In genomic region chr21:28979092-28979491, GRCh38 we compare ENCODE assay signal across 19 cellular contexts. TPM values are rescaled to one million over a fixed set of nuclear protein-coding genes. Genes with fewer than 3 reads are reported as not detected.
DNase-seq lines count a peak whose midpoint lies in the region; ATAC-seq, FAIRE-seq and TF ChIP-seq lines count a peak whose summit lies in the region.
"Had no signal": no experiment of that assay in that cellular context is flagged by ENCODE, and none has a peak within 500 bp of the region (broad histone marks: within the 10 kb centered on the region; RNA-seq: fewer than 3 reads in every experiment).

No MANE protein-coding gene starts in this region.

- H3K27ac ChIP-seq in HepG2 (ENCODE audit: extremely low read length, insufficient read depth, low read length) (no peak overlapping the region), right lobe of liver (no peak overlapping the region), IMR-90 (ENCODE audit: insufficient read depth, low read length) (no peak overlapping the region)
- H3K27ac ChIP-seq: 22Rv1, BLaER1, GM23248 had no signal

- no peak overlapping the region for H2AFZ ChIP-seq in HepG2 (ENCODE audit: low read length)
- H2AFZ ChIP-seq in IMR-90 (replicated peaks; ENCODE audit: low read length, poor library complexity) = no peak overlapping the region
- H2AFZ ChIP-seq: GM23248 had no signal

- no peaks in the 10 kb centered on the region for H3K27me3 Mint-ChIP-seq in activated CD4-positive, alpha-beta T cell treated with anti-CD3 and anti-CD28 coated beads, Interleukin-2, amount 10 ng/mL, durations not matched to agents 24 days and 14 days
- H3K27me3 Mint-ChIP-seq: CD4-positive, alpha-beta memory T cell had no signal

- H2BK5ac ChIP-seq in IMR-90 (ENCODE audit: low read depth, low read length, poor library complexity, severe bottlenecking) = no peak overlapping the region

- TF ChIP-seq CTCF in HepG2 (CRISPR knock-in tag; IDR thresholded peaks at IDR 0.05) (no peak), right lobe of liver (IDR thresholded peaks at IDR 0.05) (no peak), IMR-90 (conservative IDR thresholded peaks at IDR 0.05; ENCODE audit: low read depth, low read length) (no peak)

- POLR2A ChIA-PET in HepG2 (lab: Yijun Ruan, JAX) (no interaction called here), IMR-90 (lab: Charles Lee; ENCODE audit: unreplicated experiment) (no interaction called here)

- H3K4me2 ChIP-seq in HepG2 (ENCODE audit: low read depth, low read length) (no peak overlapping the region), IMR-90 (ENCODE audit: low read depth, low read length) (no peak overlapping the region)
- H3K4me2 ChIP-seq: BLaER1 had no signal

- peaks cover 13 to 60% of the 10 kb centered on the region in 2 experiments for H3K36me3 ChIP-seq in HepG2 (replicated peaks in 1 of 2; ENCODE audit: control insufficient read depth in 1 of 2, insufficient read depth in 2 of 2, low read length in 2 of 2)
- peaks cover 0 to 67% (median 12%) of the 10 kb centered on the region in 4 donors for H3K36me3 ChIP-seq in right lobe of liver
- peaks cover 22% of the 10 kb centered on the region for H3K36me3 ChIP-seq in IMR-90 (ENCODE audit: control insufficient read depth, insufficient read depth, low read length)

- H4K5ac ChIP-seq in IMR-90 (ENCODE audit: low read depth, low read length) = no peak overlapping the region

- no peak overlapping the region for H3K56ac ChIP-seq in IMR-90 (ENCODE audit: extremely low read depth, insufficient read depth, low read length)

- H3K79me1 ChIP-seq in IMR-90 (ENCODE audit: low read depth in 1 of 2, low read length in 2 of 2) = peaks cover 4 to 23% of the 10 kb centered on the region in 2 experiments; a peak in 3 of 4 replicates

- no peaks in the 10 kb centered on the region for H3K79me2 ChIP-seq in HepG2 (ENCODE audit: insufficient read depth, low read length)

- H4K20me1 ChIP-seq in HepG2 (ENCODE audit: insufficient read depth, low read length) (no peaks in the 10 kb centered on the region), IMR-90 (ENCODE audit: insufficient read depth, low read length) (peaks cover 6% of the 10 kb centered on the region; the same call in 1 of the 2 replicates)
- H4K20me1 ChIP-seq: BLaER1 had no signal

- ATAC-seq in HepG2 (no peak), right lobe of liver (no peak), IMR-90 (ENCODE audit: low read depth) (no peak)
- ATAC-seq: GM12878 had no signal

- no peak overlapping the region for H3K27ac Mint-ChIP-seq in activated CD4-positive, alpha-beta T cell treated with anti-CD3 and anti-CD28 coated beads, Interleukin-2, amount 10 ng/mL, durations not matched to agents 24 days and 14 days
- H3K27ac Mint-ChIP-seq: CD14-positive monocyte, HFFc6 had no signal

- H3K36me3 Mint-ChIP-seq in activated CD4-positive, alpha-beta T cell treated with anti-CD3 and anti-CD28 coated beads, Interleukin-2, amount 10 ng/mL, durations not matched to agents 24 days and 14 days (ENCODE audit: low read depth) = peaks cover 51% of the 10 kb centered on the region

- BruUV-seq in HepG2 (replicated peaks; lab: Mats Ljungman, UMichigan) = no TSS peak
- BruUV-seq in IMR-90 (replicated peaks; lab: Mats Ljungman, UMichigan) = no TSS peak

- in situ Hi-C loops in HepG2 (cut with HindIII; ENCODE audit: extremely low pct_ligation_motif_present, low pct_unique_long_range_greater_than_20kb) (no loop called here), IMR-90 (cut with MboI; ENCODE audit: low sequenced_read_pairs) (no loop called here)

- no peaks in the 10 kb centered on the region for H3K4me1 ChIP-seq in HepG2 (ENCODE audit: insufficient read depth, low read length)
- H3K4me1 ChIP-seq in right lobe of liver = no peaks in the 10 kb centered on the region
- H3K4me1 ChIP-seq in IMR-90 (ENCODE audit: control insufficient read depth, insufficient read depth, low read length) = peaks cover 9% of the 10 kb centered on the region
- H3K4me1 ChIP-seq: BLaER1 had no signal

- peaks cover 3% of the 10 kb centered on the region for H3K9me1 ChIP-seq in IMR-90 (ENCODE audit: insufficient read depth, low read length)

- no peak overlapping the region for H2BK20ac ChIP-seq in IMR-90 (ENCODE audit: low read depth, low read length)

- peak; percentile 10 for DNase-seq in activated CD4-positive, alpha-beta T cell treated with anti-CD3 and anti-CD28 coated beads, Interleukin-2, amount 10 ng/mL, durations not matched to agents 24 days and 14 days
- no peak for DNase-seq in activated CD4-positive, alpha-beta T cell treated with anti-CD3 and anti-CD28 coated beads for 1 hour
- DNase-seq in HepG2 (ENCODE audit: low spot score) (no peak), right lobe of liver (no peak), IMR-90 (no peak), kidney glomerular epithelial cell (lab: John Stamatoyannopoulos, UW) (no peak), NCI-H2081 treated with DMSO at 0.1 percent for 48 hours (lab: John Stamatoyannopoulos, UW) (no peak)
- DNase-seq: CD4-positive, alpha-beta memory T cell; DMS 273 treated with DMSO at 0.1 percent for 48 hours; DMS53; DND-41; EL; GM23248; HCEC 1CT; HFFc6 had no signal

- H4K8ac ChIP-seq in IMR-90 (ENCODE audit: low read depth in 2 of 2, low read length in 2 of 2) = no peak overlapping the region

- no peak overlapping the region for H3K4me3 Mint-ChIP-seq in activated CD4-positive, alpha-beta T cell treated with anti-CD3 and anti-CD28 coated beads, Interleukin-2, amount 10 ng/mL, durations not matched to agents 24 days and 14 days
- H3K4me3 Mint-ChIP-seq: CD14-positive monocyte; CD4-positive, alpha-beta memory T cell; HFFc6 had no signal

- H3K9ac ChIP-seq in HepG2 (ENCODE audit: insufficient read depth, low read depth, low read length) (no peak overlapping the region), IMR-90 (ENCODE audit: low read depth, low read length) (no peak overlapping the region)
- H3K9ac ChIP-seq: BLaER1, GM23248 had no signal

- dilution Hi-C loops in IMR-90 (cut with HindIII; ENCODE audit: low sequenced_read_pairs, unreplicated experiment) = no loop called here

- H3K27me3 ChIP-seq in HepG2 (ENCODE audit: control insufficient read depth in 1 of 2, insufficient read depth in 2 of 2, low read length in 2 of 2) (no peaks in the 10 kb centered on the region; a peak in 1 of 5 replicates), right lobe of liver (no peaks in the 10 kb centered on the region), IMR-90 (ENCODE audit: control insufficient read depth, insufficient read depth, low read length) (no peaks in the 10 kb centered on the region)
- H3K27me3 ChIP-seq: BLaER1 had no signal

- H3K4me3 ChIP-seq in HepG2 (replicated peaks in 1 of 3; ENCODE audit: insufficient read depth in 1 of 3, low read depth in 2 of 3, low read length in 3 of 3) = no peak overlapping the region
- no peak overlapping the region for H3K4me3 ChIP-seq in right lobe of liver
- no peak overlapping the region for H3K4me3 ChIP-seq in IMR-90 (ENCODE audit: insufficient read depth, low read depth, low read length)
- H3K4me3 ChIP-seq: BLaER1, GM12878, GM23248 had no signal

- H3K14ac ChIP-seq in IMR-90 (replicated peaks; ENCODE audit: low read depth, low read length) = no peak overlapping the region

- no peak overlapping the region for H2AK9ac ChIP-seq in IMR-90 (replicated peaks; ENCODE audit: low read depth, low read length, poor library complexity)

- H3K9me3 Mint-ChIP-seq in activated CD4-positive, alpha-beta T cell treated with anti-CD3 and anti-CD28 coated beads, Interleukin-2, amount 10 ng/mL, durations not matched to agents 24 days and 14 days = no peaks in the 10 kb centered on the region
- H3K9me3 Mint-ChIP-seq: CD14-positive monocyte; CD4-positive, alpha-beta memory T cell; HFFc6 had no signal

- H3K4me1 Mint-ChIP-seq in activated CD4-positive, alpha-beta T cell treated with anti-CD3 and anti-CD28 coated beads, Interleukin-2, amount 10 ng/mL, durations not matched to agents 24 days and 14 days = peaks cover 10% of the 10 kb centered on the region
- H3K4me1 Mint-ChIP-seq: CD14-positive monocyte had no signal

- intact Hi-C loops in activated CD4-positive, alpha-beta T cell treated with anti-CD3 and anti-CD28 coated beads, Interleukin-2, amount 10 ng/mL, durations not matched to agents 24 days and 14 days (cut with micrococcal nuclease) = no loop called here
- intact Hi-C loops in HepG2 (cut with micrococcal nuclease; ENCODE audit: unreplicated experiment) = no loop called here
- intact Hi-C loops in right lobe of liver (cut with DNase I) = no loop called here
- intact Hi-C loops in IMR-90 (cut with micrococcal nuclease) = no loop called here

- H3K18ac ChIP-seq in IMR-90 (ENCODE audit: low read depth, low read length) = no peak overlapping the region

- H2BK120ac ChIP-seq in IMR-90 (ENCODE audit: low read depth, low read length) = no peak overlapping the region

- TF ChIP-seq EP300 in HepG2 (IDR thresholded peaks at IDR 0.05; ENCODE audit: low read depth in 2 of 2, low read length in 2 of 2) (no peak), HepG2 (CRISPR knock-in tag; IDR thresholded peaks at IDR 0.05; ENCODE audit: borderline replicate concordance) (no peak)

- CTCF ChIA-PET in HepG2 (lab: Yijun Ruan, JAX; ENCODE audit: low intra/inter-chr PET ratio, low total read pairs) (no interaction called here), IMR-90 (lab: Yijun Ruan, JAX) (no interaction called here)

- no peak overlapping the region for H2AK5ac ChIP-seq in IMR-90 (ENCODE audit: low read depth, low read length)

- H3K9me3 ChIP-seq in HepG2 (ENCODE audit: low read length) = no peaks in the 10 kb centered on the region
- H3K9me3 ChIP-seq in right lobe of liver = no peaks in the 10 kb centered on the region
- no peaks in the 10 kb centered on the region for H3K9me3 ChIP-seq in IMR-90 (ENCODE audit: control insufficient read depth, insufficient read depth, low read length)
- H3K9me3 ChIP-seq: BLaER1 had no signal

- H2BK15ac ChIP-seq in IMR-90 (ENCODE audit: low read depth, low read length) = no peak overlapping the region

- no peak for FAIRE-seq in HepG2 (lab: Jason Lieb, UNC)
- FAIRE-seq: GM12878 had no signal

- TF ChIP-seq RAD21 in HepG2 (CRISPR knock-in tag; IDR thresholded peaks at IDR 0.05) (no peak), IMR-90 (IDR thresholded peaks at IDR 0.05; ENCODE audit: low read length) (no peak)

- no peak overlapping the region for H4K91ac ChIP-seq in IMR-90 (ENCODE audit: insufficient read depth, low read depth, low read length)

- no peak overlapping the region for H3K4ac ChIP-seq in IMR-90 (ENCODE audit: low read depth, low read length)

- no peak overlapping the region for H3K23ac ChIP-seq in IMR-90 (ENCODE audit: low read depth, low read length)

- 100% methylated on average over 1 of the region's 1 CpG for WGBS in HepG2 (ENCODE audit: low lambda C conversion rate)
- 77% methylated on average over 1 of the region's 1 CpG for WGBS in right lobe of liver (ENCODE audit: insufficient coverage, low coverage, low lambda C conversion rate, missing lambda C conversion rate)
- WGBS in IMR-90 (ENCODE audit: extremely low coverage in 2 of 2, insufficient read length in 1 of 2), 2 experiments = no CpG with 5 or more reads among the region's 1 CpG

- TF ChIP-seq POLR2A in HepG2 (IDR thresholded peaks at IDR 0.05; ENCODE audit: insufficient read depth in 1 of 2, low read depth in 2 of 2, low read length in 2 of 2) (no peak), right lobe of liver (IDR thresholded peaks at IDR 0.05) (no peak), IMR-90 (IDR thresholded peaks at IDR 0.05; ENCODE audit: low read depth, low read length) (no peak)

RNA-seq across cellular contexts. Expression of gene LTN1, which starts 13.6 kb away (rescaled TPM):
- 25.6 and 31.0 TPM in 2 replicates for total RNA-seq in activated CD4-positive, alpha-beta T cell treated with anti-CD3 and anti-CD28 coated beads, Interleukin-2, amount 10 ng/mL, durations not matched to agents 24 days and 14 days
- 24.6 and 40.1 TPM in 2 replicates for total RNA-seq in HepG2 (2016; rRNA removed; fragmentation: Illumina TruSeq; extraction: Trizol)
- 2.0 TPM in 2 replicates for total RNA-seq in HepG2 (2016; cell fraction: cytosol; rRNA removed; fragmentation: Illumina TruSeq; extraction: Trizol; ENCODE audit: low read depth)
- 24.2 and 39.9 TPM in 2 replicates for total RNA-seq in HepG2 (2016; cell fraction: insoluble cytoplasmic fraction; rRNA removed; fragmentation: Illumina TruSeq; extraction: Trizol)
- 6.6 and 7.1 TPM in 2 replicates for total RNA-seq in HepG2 (2016; cell fraction: membrane; rRNA removed; fragmentation: Illumina TruSeq; extraction: Trizol)
- 42.3 and 44.9 TPM in 2 replicates for total RNA-seq in HepG2 (2016; cell fraction: nucleus; rRNA removed; fragmentation: Illumina TruSeq; extraction: Trizol)
- 6.0 and 6.7 TPM in 2 replicates for polyA plus RNA-seq in HepG2 (2011; rRNA removed)
- 2.2 and 3.6 TPM in 2 replicates for polyA plus RNA-seq in HepG2 (2011; cell fraction: cytosol; rRNA removed)
- polyA plus RNA-seq in HepG2 (2011; cell fraction: nucleus; rRNA removed) = 6.0 and 8.8 TPM in 2 replicates
- polyA plus RNA-seq in HepG2 (2012) = 8.9 and 10.5 TPM in 2 replicates
- polyA plus RNA-seq in HepG2 (2016; cell fraction: cytosol; fragmentation: Illumina TruSeq; extraction: Trizol; ENCODE audit: low read depth) = 0.32 and 0.50 TPM in 2 replicates
- polyA plus RNA-seq in HepG2 (2016; cell fraction: insoluble cytoplasmic fraction; fragmentation: Illumina TruSeq; extraction: Trizol; ENCODE audit: low read depth) = 12.6 and 13.7 TPM in 2 replicates
- polyA plus RNA-seq in HepG2 (2016; cell fraction: membrane; fragmentation: Illumina TruSeq; extraction: Trizol; ENCODE audit: low read depth) = 0.92 and 1.5 TPM in 2 replicates
- polyA plus RNA-seq in HepG2 (2016; cell fraction: nucleus; fragmentation: Illumina TruSeq; extraction: Trizol; ENCODE audit: insufficient read depth, low read depth) = 31.2 and 35.8 TPM in 2 replicates
- 16.3 and 25.1 TPM in 2 replicates for polyA minus RNA-seq in HepG2 (2011; rRNA and poly(A)+ RNA removed; ENCODE audit: low replicate concordance)
- 15.9 and 17.7 TPM in 2 replicates for polyA minus RNA-seq in HepG2 (2011; cell fraction: cytosol; rRNA and poly(A)+ RNA removed)
- polyA minus RNA-seq in HepG2 (2011; cell fraction: nucleus; rRNA and poly(A)+ RNA removed) = 59.5 and 66.4 TPM in 2 replicates
- total RNA-seq in right lobe of liver = 10 to 100 TPM; 10.7 to 13.9 (median 12.7) TPM
- 35.5 and 45.0 TPM in 2 replicates for total RNA-seq in IMR-90 (2012; rRNA removed)
- polyA plus RNA-seq in IMR-90 (2012; rRNA removed) = 4.2 and 6.7 TPM in 2 replicates
- 0.56 and 0.81 TPM in 2 replicates for polyA plus RNA-seq in IMR-90 (2012; cell fraction: cytosol; rRNA removed)
- polyA plus RNA-seq in IMR-90 (2012; cell fraction: nucleus; rRNA removed; ENCODE audit: low replicate concordance) = 0.77 and 9.2 TPM in 2 replicates

RNA-seq across cellular contexts. Expression of gene RWDD2B, which starts 40.1 kb away (rescaled TPM):
- total RNA-seq in activated CD4-positive, alpha-beta T cell treated with anti-CD3 and anti-CD28 coated beads, Interleukin-2, amount 10 ng/mL, durations not matched to agents 24 days and 14 days = 12.2 and 12.3 TPM in 2 replicates
- total RNA-seq in HepG2 (2016; rRNA removed; fragmentation: Illumina TruSeq; extraction: Trizol) = 20.9 and 28.3 TPM in 2 replicates
- total RNA-seq in HepG2 (2016; cell fraction: cytosol; rRNA removed; fragmentation: Illumina TruSeq; extraction: Trizol; ENCODE audit: low read depth) = 10.0 and 11.2 TPM in 2 replicates
- total RNA-seq in HepG2 (2016; cell fraction: insoluble cytoplasmic fraction; rRNA removed; fragmentation: Illumina TruSeq; extraction: Trizol) = 22.0 and 27.5 TPM in 2 replicates
- total RNA-seq in HepG2 (2016; cell fraction: membrane; rRNA removed; fragmentation: Illumina TruSeq; extraction: Trizol) = 28.3 and 28.6 TPM in 2 replicates
- total RNA-seq in HepG2 (2016; cell fraction: nucleus; rRNA removed; fragmentation: Illumina TruSeq; extraction: Trizol) = 9.7 and 10.9 TPM in 2 replicates
- 9.3 and 9.9 TPM in 2 replicates for polyA plus RNA-seq in HepG2 (2011; rRNA removed)
- polyA plus RNA-seq in HepG2 (2011; cell fraction: cytosol; rRNA removed) = 4.6 and 6.6 TPM in 2 replicates
- polyA plus RNA-seq in HepG2 (2011; cell fraction: nucleus; rRNA removed) = 2.5 and 3.6 TPM in 2 replicates
- 8.4 and 13.0 TPM in 2 replicates for polyA plus RNA-seq in HepG2 (2012)
- polyA plus RNA-seq in HepG2 (2016; cell fraction: cytosol; fragmentation: Illumina TruSeq; extraction: Trizol; ENCODE audit: low read depth) = 13.0 and 14.8 TPM in 2 replicates
- 31.8 and 32.4 TPM in 2 replicates for polyA plus RNA-seq in HepG2 (2016; cell fraction: insoluble cytoplasmic fraction; fragmentation: Illumina TruSeq; extraction: Trizol; ENCODE audit: low read depth)
- 25.4 and 26.8 TPM in 2 replicates for polyA plus RNA-seq in HepG2 (2016; cell fraction: membrane; fragmentation: Illumina TruSeq; extraction: Trizol; ENCODE audit: low read depth)
- 16.3 and 18.5 TPM in 2 replicates for polyA plus RNA-seq in HepG2 (2016; cell fraction: nucleus; fragmentation: Illumina TruSeq; extraction: Trizol; ENCODE audit: insufficient read depth, low read depth)
- polyA minus RNA-seq in HepG2 (2011; rRNA and poly(A)+ RNA removed; ENCODE audit: low replicate concordance) = 2.7 and 14.4 TPM in 2 replicates
- 4.1 and 5.6 TPM in 2 replicates for polyA minus RNA-seq in HepG2 (2011; cell fraction: cytosol; rRNA and poly(A)+ RNA removed)
- polyA minus RNA-seq in HepG2 (2011; cell fraction: nucleus; rRNA and poly(A)+ RNA removed) = 3.7 and 5.5 TPM in 2 replicates
- total RNA-seq in right lobe of liver = 10 to 100 TPM; 11.6 to 22.0 (median 14.7) TPM
- 21.5 and 28.1 TPM in 2 replicates for total RNA-seq in IMR-90 (2012; rRNA removed)
- polyA plus RNA-seq in IMR-90 (2012; rRNA removed) = 15.1 and 19.6 TPM in 2 replicates
- polyA plus RNA-seq in IMR-90 (2012; cell fraction: cytosol; rRNA removed) = 5.3 and 5.6 TPM in 2 replicates
- 1.9 and 7.8 TPM in 2 replicates for polyA plus RNA-seq in IMR-90 (2012; cell fraction: nucleus; rRNA removed; ENCODE audit: low replicate concordance)

RNA-seq across cellular contexts. Expression of gene USP16, which starts 45.4 kb away (rescaled TPM):
- 45.7 and 46.7 TPM in 2 replicates for total RNA-seq in activated CD4-positive, alpha-beta T cell treated with anti-CD3 and anti-CD28 coated beads, Interleukin-2, amount 10 ng/mL, durations not matched to agents 24 days and 14 days
- 46.9 and 72.4 TPM in 2 replicates for total RNA-seq in HepG2 (2016; rRNA removed; fragmentation: Illumina TruSeq; extraction: Trizol)
- 8.2 and 9.5 TPM in 2 replicates for total RNA-seq in HepG2 (2016; cell fraction: cytosol; rRNA removed; fragmentation: Illumina TruSeq; extraction: Trizol; ENCODE audit: low read depth)
- 46.8 and 73.9 TPM in 2 replicates for total RNA-seq in HepG2 (2016; cell fraction: insoluble cytoplasmic fraction; rRNA removed; fragmentation: Illumina TruSeq; extraction: Trizol)
- total RNA-seq in HepG2 (2016; cell fraction: membrane; rRNA removed; fragmentation: Illumina TruSeq; extraction: Trizol) = 25.9 and 27.0 TPM in 2 replicates
- total RNA-seq in HepG2 (2016; cell fraction: nucleus; rRNA removed; fragmentation: Illumina TruSeq; extraction: Trizol) = 31.9 and 37.3 TPM in 2 replicates
- 12.0 and 16.5 TPM in 2 replicates for polyA plus RNA-seq in HepG2 (2011; rRNA removed)
- polyA plus RNA-seq in HepG2 (2011; cell fraction: cytosol; rRNA removed) = 4.6 and 7.2 TPM in 2 replicates
- polyA plus RNA-seq in HepG2 (2011; cell fraction: nucleus; rRNA removed) = 10.3 and 11.5 TPM in 2 replicates
- polyA plus RNA-seq in HepG2 (2012) = 20.8 and 28.1 TPM in 2 replicates
- polyA plus RNA-seq in HepG2 (2016; cell fraction: cytosol; fragmentation: Illumina TruSeq; extraction: Trizol; ENCODE audit: low read depth) = 3.3 and 3.5 TPM in 2 replicates
- polyA plus RNA-seq in HepG2 (2016; cell fraction: insoluble cytoplasmic fraction; fragmentation: Illumina TruSeq; extraction: Trizol; ENCODE audit: low read depth) = 48.3 and 53.1 TPM in 2 replicates
- polyA plus RNA-seq in HepG2 (2016; cell fraction: membrane; fragmentation: Illumina TruSeq; extraction: Trizol; ENCODE audit: low read depth) = 8.0 and 9.3 TPM in 2 replicates
- 41.1 and 44.1 TPM in 2 replicates for polyA plus RNA-seq in HepG2 (2016; cell fraction: nucleus; fragmentation: Illumina TruSeq; extraction: Trizol; ENCODE audit: insufficient read depth, low read depth)
- 4.9 and 7.5 TPM in 2 replicates for polyA minus RNA-seq in HepG2 (2011; rRNA and poly(A)+ RNA removed; ENCODE audit: low replicate concordance)
- polyA minus RNA-seq in HepG2 (2011; cell fraction: cytosol; rRNA and poly(A)+ RNA removed) = 10.9 and 11.0 TPM in 2 replicates
- 29.6 and 30.9 TPM in 2 replicates for polyA minus RNA-seq in HepG2 (2011; cell fraction: nucleus; rRNA and poly(A)+ RNA removed)
- 10 to 100 TPM; 14.1 to 20.5 (median 17.4) TPM for total RNA-seq in right lobe of liver
- total RNA-seq in IMR-90 (2012; rRNA removed) = 28.7 and 47.8 TPM in 2 replicates
- polyA plus RNA-seq in IMR-90 (2012; rRNA removed) = 13.4 and 15.5 TPM in 2 replicates
- polyA plus RNA-seq in IMR-90 (2012; cell fraction: cytosol; rRNA removed) = 1.2 and 1.9 TPM in 2 replicates
- 2.0 and 22.2 TPM in 2 replicates for polyA plus RNA-seq in IMR-90 (2012; cell fraction: nucleus; rRNA removed; ENCODE audit: low replicate concordance)
